16 cellular contexts compared by ENCODE assay signal in genomic region chr9:13190040-13190439, GRCh38.
DNase-seq lines count a peak whose midpoint lies in the region; ATAC-seq and TF ChIP-seq lines count a peak whose summit lies in the region.
"Had no signal": no experiment of that assay in that cellular context is flagged by ENCODE, and none has a peak within 500 bp of the region (broad histone marks: within the 10 kb centered on the region; RNA-seq: fewer than 3 reads in every experiment).

No MANE protein-coding gene starts in this region.

- H3K4me3 ChIP-seq in IMR-90 (ENCODE audit: insufficient read depth, low read depth, low read length) (no peak overlapping the region), transverse colon (no peak overlapping the region)

- in situ Hi-C loops in IMR-90 (cut with MboI; ENCODE audit: low sequenced_read_pairs) (no loop called here), transverse colon (cut with MboI; ENCODE audit: low pct_ligation_motif_present in 1 of 4, low pct_unique_long_range_greater_than_20kb in 1 of 4, low sequenced_read_pairs in 3 of 4) (no loop called here)

- H2AFZ ChIP-seq in IMR-90 (replicated peaks; ENCODE audit: low read length, poor library complexity), result peak overlapping the region; percentile 56

- no peaks in the 10 kb centered on the region for H4K20me1 ChIP-seq in IMR-90 (ENCODE audit: insufficient read depth, low read length)

- H3K9ac ChIP-seq in IMR-90 (ENCODE audit: low read depth, low read length), result no peak overlapping the region

- H3K14ac ChIP-seq in IMR-90 (replicated peaks; ENCODE audit: low read depth, low read length), result no peak overlapping the region

- H3K79me1 ChIP-seq in IMR-90 (ENCODE audit: low read depth in 1 of 2, low read length in 2 of 2), result no peaks in the 10 kb centered on the region

- no peaks in the 10 kb centered on the region for H3K9me3 Mint-ChIP-seq in nephron
- peaks cover 7% of the 10 kb centered on the region for H3K9me3 Mint-ChIP-seq in activated T-helper 2 cell treated with anti-CD3 and anti-CD28 coated beads, Interferon-gamma antibody, Interleukin-2, Interleukin-4, amounts not matched to agents 10 μg/mL and 5 μg/mL and 100 μg/mL, durations not matched to agents 14 hours and 24 hours and 36 hours
- H3K9me3 Mint-ChIP-seq: H9 had no signal

- H3K4me2 ChIP-seq in IMR-90 (ENCODE audit: low read depth, low read length), result no peak overlapping the region

- BruUV-seq in IMR-90 (replicated peaks; lab: Mats Ljungman, UMichigan), result no TSS peak

- H3K9me3 ChIP-seq in IMR-90 (ENCODE audit: control insufficient read depth, insufficient read depth, low read length) (no peaks in the 10 kb centered on the region), transverse colon (no peaks in the 10 kb centered on the region)
- H3K9me3 ChIP-seq: BE2C, Caco-2 had no signal

- CTCF ChIA-PET in IMR-90 (lab: Yijun Ruan, JAX), result interaction anchor here (0.6 kb wide), 1 partner anchor 103 kb away, joined by 3 read pairs; no protein-coding TSS in a partner anchor

- H4K91ac ChIP-seq in IMR-90 (ENCODE audit: insufficient read depth, low read depth, low read length), result no peak overlapping the region

- no peak overlapping the region for H3K4me3 Mint-ChIP-seq in nephron
- no peak overlapping the region for H3K4me3 Mint-ChIP-seq in activated T-helper 2 cell treated with anti-CD3 and anti-CD28 coated beads, Interferon-gamma antibody, Interleukin-2, Interleukin-4, amounts not matched to agents 10 μg/mL and 5 μg/mL and 100 μg/mL, durations not matched to agents 14 hours and 24 hours and 36 hours (ENCODE audit: low read depth)
- H3K4me3 Mint-ChIP-seq: CD4-positive, CD25-positive, alpha-beta regulatory T cell; CD8-positive, alpha-beta memory T cell; H9 had no signal

- H3K18ac ChIP-seq in IMR-90 (ENCODE audit: low read depth, low read length), result no peak overlapping the region

- H2BK5ac ChIP-seq in IMR-90 (ENCODE audit: low read depth, low read length, poor library complexity, severe bottlenecking), result no peak overlapping the region

- H3K27ac ChIP-seq in IMR-90 (ENCODE audit: insufficient read depth, low read length), result no peak overlapping the region
- no peak overlapping the region for H3K27ac ChIP-seq in transverse colon

- intact Hi-C loops in IMR-90 (cut with micrococcal nuclease) (no loop called here), transverse colon (cut with DNase I; ENCODE audit: low total_unique reads) (no loop called here)
- intact Hi-C loops in activated T-helper 2 cell treated with anti-CD3 and anti-CD28 coated beads, Interferon-gamma antibody, Interleukin-2, Interleukin-4, amounts not matched to agents 10 μg/mL and 5 μg/mL and 100 μg/mL, durations not matched to agents 14 hours and 24 hours and 36 hours (cut with micrococcal nuclease), result no loop called here

- no peak for TF ChIP-seq CTCF in IMR-90 (conservative IDR thresholded peaks at IDR 0.05; ENCODE audit: low read depth, low read length)
- no peak for TF ChIP-seq CTCF in nephron (IDR thresholded peaks at IDR 0.05; ENCODE audit: unreplicated experiment in 3 of 3)
- TF ChIP-seq CTCF in transverse colon (IDR thresholded peaks at IDR 0.05), result no peak

- POLR2A ChIA-PET in IMR-90 (lab: Charles Lee; ENCODE audit: unreplicated experiment), result no interaction called here

- no peak overlapping the region for H2BK20ac ChIP-seq in IMR-90 (ENCODE audit: low read depth, low read length)

- no peak for TF ChIP-seq POLR2A in IMR-90 (IDR thresholded peaks at IDR 0.05; ENCODE audit: low read depth, low read length)
- TF ChIP-seq POLR2A in transverse colon (IDR thresholded peaks at IDR 0.05), result no peak

- no peak for DNase-seq in IMR-90
- peak; percentile 22 for DNase-seq in amniotic epithelial cell (ENCODE audit: low read depth)
- DNase-seq in left kidney (ENCODE audit: low read depth, low spot score), result peak; percentile 49
- DNase-seq in activated T-helper 2 cell treated with anti-CD3 and anti-CD28 coated beads, Interferon-gamma antibody, Interleukin-2, Interleukin-4, amounts not matched to agents 10 μg/mL and 5 μg/mL and 100 μg/mL, durations not matched to agents 14 hours and 24 hours and 36 hours (ENCODE audit: low spot score), result no peak
- no peak for DNase-seq in transverse colon
- DNase-seq: ACHN; BE2C; C1 segment of cervical spinal cord; Caco-2; CD4-positive, CD25-positive, alpha-beta regulatory T cell; CD8-positive, alpha-beta memory T cell; DMS79 treated with DMSO at 0.1 percent for 48 hours; GF-D8; H9 had no signal

- H2AK5ac ChIP-seq in IMR-90 (ENCODE audit: low read depth, low read length), result no peak overlapping the region; the same call in 1 of the 2 replicates

- no peaks in the 10 kb centered on the region for H3K27me3 Mint-ChIP-seq in nephron (ENCODE audit: low read depth)
- H3K27me3 Mint-ChIP-seq in activated T-helper 2 cell treated with anti-CD3 and anti-CD28 coated beads, Interferon-gamma antibody, Interleukin-2, Interleukin-4, amounts not matched to agents 10 μg/mL and 5 μg/mL and 100 μg/mL, durations not matched to agents 14 hours and 24 hours and 36 hours (ENCODE audit: low read depth), result no peaks in the 10 kb centered on the region
- H3K27me3 Mint-ChIP-seq: CD4-positive, CD25-positive, alpha-beta regulatory T cell; CD8-positive, alpha-beta memory T cell had no signal

- ATAC-seq in IMR-90 (ENCODE audit: low read depth), result no peak
- no peak for ATAC-seq in HG03280 (IDR thresholded peaks at IDR 0.05; ENCODE audit: unreplicated experiment)

- peaks cover 6% of the 10 kb centered on the region; the same call in 1 of the 2 replicates for H3K9me1 ChIP-seq in IMR-90 (ENCODE audit: insufficient read depth, low read length)

- H2AK9ac ChIP-seq in IMR-90 (replicated peaks; ENCODE audit: low read depth, low read length, poor library complexity), result no peak overlapping the region

- TF ChIP-seq RAD21 in IMR-90 (IDR thresholded peaks at IDR 0.05; ENCODE audit: low read length), result no peak

- peaks cover 65% of the 10 kb centered on the region for H3K36me3 Mint-ChIP-seq in nephron (ENCODE audit: low read depth)
- no peaks in the 10 kb centered on the region for H3K36me3 Mint-ChIP-seq in activated T-helper 2 cell treated with anti-CD3 and anti-CD28 coated beads, Interferon-gamma antibody, Interleukin-2, Interleukin-4, amounts not matched to agents 10 μg/mL and 5 μg/mL and 100 μg/mL, durations not matched to agents 14 hours and 24 hours and 36 hours (ENCODE audit: low read depth)
- H3K36me3 Mint-ChIP-seq: CD4-positive, CD25-positive, alpha-beta regulatory T cell; CD8-positive, alpha-beta memory T cell had no signal

- H3K23ac ChIP-seq in IMR-90 (ENCODE audit: low read depth, low read length), result no peak overlapping the region

- H3K4me1 ChIP-seq in IMR-90 (ENCODE audit: control insufficient read depth, insufficient read depth, low read length), result no peaks in the 10 kb centered on the region
- no peaks in the 10 kb centered on the region for H3K4me1 ChIP-seq in transverse colon
- H3K4me1 ChIP-seq: BE2C, Caco-2 had no signal

- H3K27ac Mint-ChIP-seq in nephron, result peak overlapping the region; percentile 37 to 48 (median 43)
- H3K27ac Mint-ChIP-seq in activated T-helper 2 cell treated with anti-CD3 and anti-CD28 coated beads, Interferon-gamma antibody, Interleukin-2, Interleukin-4, amounts not matched to agents 10 μg/mL and 5 μg/mL and 100 μg/mL, durations not matched to agents 14 hours and 24 hours and 36 hours, result no peak overlapping the region
- H3K27ac Mint-ChIP-seq: CD4-positive, CD25-positive, alpha-beta regulatory T cell; CD8-positive, alpha-beta memory T cell had no signal

- H3K4ac ChIP-seq in IMR-90 (ENCODE audit: low read depth, low read length), result no peak overlapping the region

- 64% methylated on average over 2 of the region's 4 CpGs; no CpG with 5 or more reads in 1 of the 2 experiments for WGBS in IMR-90 (ENCODE audit: extremely low coverage in 2 of 2, insufficient read length in 1 of 2), 2 experiments
- 84 to 100% methylated on average over 1 to 4 of the region's 4 CpGs for WGBS in transverse colon (ENCODE audit: low coverage in 1 of 2), 2 donors

- peaks cover 10% of the 10 kb centered on the region for H3K4me1 Mint-ChIP-seq in nephron
- no peaks in the 10 kb centered on the region for H3K4me1 Mint-ChIP-seq in activated T-helper 2 cell treated with anti-CD3 and anti-CD28 coated beads, Interferon-gamma antibody, Interleukin-2, Interleukin-4, amounts not matched to agents 10 μg/mL and 5 μg/mL and 100 μg/mL, durations not matched to agents 14 hours and 24 hours and 36 hours (ENCODE audit: low read depth)
- H3K4me1 Mint-ChIP-seq: CD4-positive, CD25-positive, alpha-beta regulatory T cell; CD8-positive, alpha-beta memory T cell; H9 had no signal

- no peak overlapping the region for H2BK120ac ChIP-seq in IMR-90 (ENCODE audit: low read depth, low read length)

- dilution Hi-C loops in IMR-90 (cut with HindIII; ENCODE audit: low sequenced_read_pairs, unreplicated experiment), result no loop called here

- H4K5ac ChIP-seq in IMR-90 (ENCODE audit: low read depth, low read length), result no peak overlapping the region

- H3K27me3 ChIP-seq in IMR-90 (ENCODE audit: control insufficient read depth, insufficient read depth, low read length), result no peaks in the 10 kb centered on the region
- no peaks in the 10 kb centered on the region for H3K27me3 ChIP-seq in transverse colon
- H3K27me3 ChIP-seq: BE2C had no signal

- H4K8ac ChIP-seq in IMR-90 (ENCODE audit: low read depth in 2 of 2, low read length in 2 of 2), result no peak overlapping the region

- peaks cover 21% of the 10 kb centered on the region for H3K36me3 ChIP-seq in IMR-90 (ENCODE audit: control insufficient read depth, insufficient read depth, low read length)
- H3K36me3 ChIP-seq in transverse colon, result no peaks in the 10 kb centered on the region

- no peak overlapping the region for H2BK15ac ChIP-seq in IMR-90 (ENCODE audit: low read depth, low read length)

- no peak for TF ChIP-seq EP300 in transverse colon (IDR thresholded peaks at IDR 0.05; ENCODE audit: low read depth)

- no peak overlapping the region for H3K56ac ChIP-seq in IMR-90 (ENCODE audit: extremely low read depth, insufficient read depth, low read length)

TF ChIP-seq in IMR-90, 13 proteins besides CTCF, POLR2A, EP300 and RAD21 (continues in another document):
- TF ChIP-seq SMC3 (IDR thresholded peaks at IDR 0.05; ENCODE audit: low read depth, low read length), result no peak
- no peak for TF ChIP-seq NFE2L2 (IDR thresholded peaks at IDR 0.05; ENCODE audit: low read depth, low read length)
- TF ChIP-seq ELK1 (IDR thresholded peaks at IDR 0.05; ENCODE audit: borderline replicate concordance, low read depth, low read length), result no peak
- no peak for TF ChIP-seq RCOR1 (IDR thresholded peaks at IDR 0.05; ENCODE audit: insufficient replicate concordance, low read length)
- TF ChIP-seq CEBPB (IDR thresholded peaks at IDR 0.05; ENCODE audit: low read depth, low read length), result no peak
- no peak for TF ChIP-seq MAZ (IDR thresholded peaks at IDR 0.05; ENCODE audit: borderline replicate concordance, low read depth, low read length)

Comparison
In these comparisons a context has a peak if more than half of its experiments do, and no peak if none do; other contexts are left out.
1. DNase-seq: peak in amniotic epithelial cell (single experiment) and left kidney (single experiment); none in IMR-90 (single experiment), activated T-helper 2 cell treated with anti-CD3 and anti-CD28 coated beads, Interferon-gamma antibody, Interleukin-2, Interleukin-4, amounts not matched to agents 10 μg/mL and 5 μg/mL and 100 μg/mL, durations not matched to agents 14 hours and 24 hours and 36 hours (single experiment) and transverse colon (single experiment).